Comparison of ENCODE assay signal across 13 cellular contexts in genomic region chr19:741506-742131, GRCh38. TPM values are rescaled to one million over a fixed set of nuclear protein-coding genes. Genes with fewer than 3 reads are reported as not detected.
DNase-seq lines count a peak whose midpoint lies in the region; ATAC-seq and TF ChIP-seq lines count a peak whose summit lies in the region.
"Had no signal": no experiment of that assay in that cellular context is flagged by ENCODE, and none has a peak within 500 bp of the region (broad histone marks: within the 10 kb centered on the region; RNA-seq: fewer than 3 reads in every experiment).

No MANE protein-coding gene starts in this region.

- peak; percentile 33 for ATAC-seq in stimulated activated effector memory CD8-positive, alpha-beta T cell treated with anti-CD3 and anti-CD28 coated beads, Interleukin-12 subunit alpha, Interleukin-12 subunit beta, amount 100 ng/mL, for 72 hours
- ATAC-seq in HG02642 (IDR thresholded peaks at IDR 0.05; ENCODE audit: poor library complexity, unreplicated experiment), result no peak

- no peaks in the 10 kb centered on the region for H3K36me3 Mint-ChIP-seq in activated naive CD8-positive, alpha-beta T cell
- no peaks in the 10 kb centered on the region for H3K36me3 Mint-ChIP-seq in activated naive CD8-positive, alpha-beta T cell treated with anti-CD3 and anti-CD28 coated beads for 36 hours
- no peaks in the 10 kb centered on the region for H3K36me3 Mint-ChIP-seq in stimulated activated effector memory CD8-positive, alpha-beta T cell treated with anti-CD3 and anti-CD28 coated beads, Interleukin-12 subunit alpha, Interleukin-12 subunit beta, amount 100 ng/mL, for 72 hours

- H3K4me3 Mint-ChIP-seq in activated naive CD8-positive, alpha-beta T cell, result no peak overlapping the region
- no peak overlapping the region for H3K4me3 Mint-ChIP-seq in activated naive CD8-positive, alpha-beta T cell treated with anti-CD3 and anti-CD28 coated beads for 36 hours
- no peak overlapping the region for H3K4me3 Mint-ChIP-seq in stimulated activated effector memory CD8-positive, alpha-beta T cell treated with anti-CD3 and anti-CD28 coated beads, Interleukin-12 subunit alpha, Interleukin-12 subunit beta, amount 100 ng/mL, for 72 hours
- H3K4me3 Mint-ChIP-seq: type B pancreatic cell had no signal

- no peaks in the 10 kb centered on the region for H3K4me1 Mint-ChIP-seq in activated naive CD8-positive, alpha-beta T cell (ENCODE audit: low read depth)
- no peaks in the 10 kb centered on the region for H3K4me1 Mint-ChIP-seq in activated naive CD8-positive, alpha-beta T cell treated with anti-CD3 and anti-CD28 coated beads for 36 hours
- no peaks in the 10 kb centered on the region for H3K4me1 Mint-ChIP-seq in stimulated activated effector memory CD8-positive, alpha-beta T cell treated with anti-CD3 and anti-CD28 coated beads, Interleukin-12 subunit alpha, Interleukin-12 subunit beta, amount 100 ng/mL, for 72 hours

- no peaks in the 10 kb centered on the region for H3K27me3 Mint-ChIP-seq in activated naive CD8-positive, alpha-beta T cell
- H3K27me3 Mint-ChIP-seq in activated naive CD8-positive, alpha-beta T cell treated with anti-CD3 and anti-CD28 coated beads for 36 hours, result peaks cover 4% of the 10 kb centered on the region
- H3K27me3 Mint-ChIP-seq: type B pancreatic cell had no signal

- H3K4me3 ChIP-seq in Jurkat, Clone E6-1 (ENCODE audit: low read length), result no peak overlapping the region
- H3K4me3 ChIP-seq in astrocyte of the cerebellum (ENCODE audit: low read depth, low read length), result no peak overlapping the region
- H3K4me3 ChIP-seq: SJSA1 had no signal

- in situ Hi-C loops in astrocyte of the cerebellum (cut with HindIII; ENCODE audit: low sequenced_read_pairs), result no loop called here

- H3K27ac Mint-ChIP-seq in activated naive CD8-positive, alpha-beta T cell, result peak overlapping the region; percentile 34
- H3K27ac Mint-ChIP-seq in activated naive CD8-positive, alpha-beta T cell treated with anti-CD3 and anti-CD28 coated beads for 36 hours, result no peak overlapping the region
- no peak overlapping the region for H3K27ac Mint-ChIP-seq in stimulated activated effector memory CD8-positive, alpha-beta T cell treated with anti-CD3 and anti-CD28 coated beads, Interleukin-12 subunit alpha, Interleukin-12 subunit beta, amount 100 ng/mL, for 72 hours
- H3K27ac Mint-ChIP-seq: type B pancreatic cell had no signal

- no peaks in the 10 kb centered on the region for H3K9me3 Mint-ChIP-seq in activated naive CD8-positive, alpha-beta T cell (ENCODE audit: low read depth)
- H3K9me3 Mint-ChIP-seq in activated naive CD8-positive, alpha-beta T cell treated with anti-CD3 and anti-CD28 coated beads for 36 hours, result peaks cover 3% of the 10 kb centered on the region
- H3K9me3 Mint-ChIP-seq in stimulated activated effector memory CD8-positive, alpha-beta T cell treated with anti-CD3 and anti-CD28 coated beads, Interleukin-12 subunit alpha, Interleukin-12 subunit beta, amount 100 ng/mL, for 72 hours, result no peaks in the 10 kb centered on the region
- H3K9me3 Mint-ChIP-seq: type B pancreatic cell had no signal

- no peak for DNase-seq in activated naive CD8-positive, alpha-beta T cell treated with anti-CD3 and anti-CD28 coated beads for 36 hours
- peak; percentile 41 for DNase-seq in Jurkat, Clone E6-1 (ENCODE audit: low read depth, low spot score)
- DNase-seq in astrocyte of the cerebellum (ENCODE audit: low read depth), result no peak
- DNase-seq in stimulated activated effector memory CD8-positive, alpha-beta T cell treated with anti-CD3 and anti-CD28 coated beads, Interleukin-12 subunit alpha, Interleukin-12 subunit beta, amount 100 ng/mL, for 72 hours (ENCODE audit: low spot score in 2 of 2), result no peak
- DNase-seq in NCI-H774 (lab: John Stamatoyannopoulos, UW), result no peak
- DNase-seq in activated CD8-positive, alpha-beta memory T cell treated with anti-CD3 and anti-CD28 coated beads, Interleukin-2, amount 50 U/mL, for 48 hours, result no peak
- DNase-seq: activated gamma-delta T cell, mesenchymal stem cell had no signal

- TF ChIP-seq CTCF in astrocyte of the cerebellum (IDR thresholded peaks at IDR 0.05; ENCODE audit: low read depth, low read length, missing control alignments), result peak; percentile 28

RNA-seq across cellular contexts. Expression of gene MISP, which starts 9.3 kb away (rescaled TPM):
- under 1 TPM in 1 of 2 experiments, not detected in 1; 0.10 TPM for total RNA-seq in activated naive CD8-positive, alpha-beta T cell treated with anti-CD3 and anti-CD28 coated beads for 36 hours
- not detected for polyA plus RNA-seq in Jurkat, Clone E6-1 (2012; ENCODE audit: insufficient read depth, insufficient read length)

RNA-seq across cellular contexts. Expression of gene PALM, which starts 32.9 kb away (rescaled TPM):
- total RNA-seq in activated naive CD8-positive, alpha-beta T cell treated with anti-CD3 and anti-CD28 coated beads for 36 hours, result not detected
- 9.0 TPM for polyA plus RNA-seq in Jurkat, Clone E6-1 (2012; ENCODE audit: insufficient read depth, insufficient read length)
- total RNA-seq: SJSA1 had no signal

RNA-seq across cellular contexts. Expression of gene PRSS57, which starts 46.4 kb away (rescaled TPM):
- not detected for total RNA-seq in activated naive CD8-positive, alpha-beta T cell treated with anti-CD3 and anti-CD28 coated beads for 36 hours
- polyA plus RNA-seq in Jurkat, Clone E6-1 (2012; ENCODE audit: insufficient read depth, insufficient read length), result 1.2 TPM
- total RNA-seq: SJSA1 had no signal
- polyA plus RNA-seq: esophagus had no signal

RNA-seq across cellular contexts. Expression of gene PTBP1, which starts 55.6 kb away (rescaled TPM):
- total RNA-seq in activated naive CD8-positive, alpha-beta T cell treated with anti-CD3 and anti-CD28 coated beads for 36 hours, result 100 to 1,000 TPM; 799 to 818 TPM
- 488 TPM for polyA plus RNA-seq in Jurkat, Clone E6-1 (2012; ENCODE audit: insufficient read depth, insufficient read length)
